In genomic region chr7:9608560-9608959, GRCh38 we compare ENCODE assay signal across 15 cellular contexts.
DNase-seq lines count a peak whose midpoint lies in the region; ATAC-seq and TF ChIP-seq lines count a peak whose summit lies in the region.
"Had no signal": no experiment of that assay in that cellular context is flagged by ENCODE, and none has a peak within 500 bp of the region (broad histone marks: within the 10 kb centered on the region; RNA-seq: fewer than 3 reads in every experiment).

No MANE protein-coding gene starts in this region.

- H3K36me3 Mint-ChIP-seq in T-helper 17 cell (ENCODE audit: low read depth): no peaks in the 10 kb centered on the region
- H3K36me3 Mint-ChIP-seq: CD4-positive, alpha-beta memory T cell had no signal

- H3K27ac ChIP-seq in PC-3 (ENCODE audit: low read length): no peak overlapping the region
- no peak overlapping the region for H3K27ac ChIP-seq in foreskin keratinocyte
- H3K27ac ChIP-seq in left lung: no peak overlapping the region
- H3K27ac ChIP-seq: C4-2B, GM23248 had no signal

- H3K27me3 ChIP-seq in PC-3 (ENCODE audit: low read length): no peaks in the 10 kb centered on the region
- no peaks in the 10 kb centered on the region for H3K27me3 ChIP-seq in foreskin keratinocyte
- no peaks in the 10 kb centered on the region for H3K27me3 ChIP-seq in left lung
- H3K27me3 ChIP-seq: BE2C had no signal

- no peaks in the 10 kb centered on the region for H3K27me3 Mint-ChIP-seq in T-helper 17 cell
- H3K27me3 Mint-ChIP-seq: CD4-positive, alpha-beta memory T cell had no signal

- no peak overlapping the region for H2AFZ ChIP-seq in PC-3 (ENCODE audit: low read length)
- H2AFZ ChIP-seq: GM23248 had no signal

- peak; percentile 46 for DNase-seq in H4 (ENCODE audit: low spot score)
- peak; percentile 9 for DNase-seq in PC-3
- peak; percentile 2 for DNase-seq in astrocyte of the spinal cord (ENCODE audit: low read depth, low spot score)
- DNase-seq in foreskin keratinocyte: peak; percentile 45 to 77
- DNase-seq in T-helper 17 cell: no peak
- DNase-seq in 8988T: no peak
- no peak for DNase-seq in amniotic stem cell (lab: John Stamatoyannopoulos, UW)
- DNase-seq in left lung: no peak
- DNase-seq: BE2C; CD4-positive, alpha-beta memory T cell; DMS79; GM23248; H9 had no signal

- no peak overlapping the region for H3K27ac Mint-ChIP-seq in T-helper 17 cell
- H3K27ac Mint-ChIP-seq: CD4-positive, alpha-beta memory T cell; H9 had no signal

- H3K4me1 Mint-ChIP-seq in T-helper 17 cell: no peaks in the 10 kb centered on the region
- H3K4me1 Mint-ChIP-seq: CD4-positive, alpha-beta memory T cell; H9 had no signal

- H3K4me1 ChIP-seq in PC-3 (ENCODE audit: insufficient read depth, low read length): no peaks in the 10 kb centered on the region
- peaks cover 3% of the 10 kb centered on the region for H3K4me1 ChIP-seq in foreskin keratinocyte
- H3K4me1 ChIP-seq in left lung: no peaks in the 10 kb centered on the region
- H3K4me1 ChIP-seq: BE2C had no signal

- no peaks in the 10 kb centered on the region for H3F3A ChIP-seq in PC-3 (ENCODE audit: low read length, unreplicated experiment)

- POLR2A ChIA-PET in PC-3 (lab: Charles Lee; ENCODE audit: unreplicated experiment): no interaction called here

- H3K4me3 ChIP-seq in PC-3 (ENCODE audit: low read length): no peak overlapping the region
- H3K4me3 ChIP-seq in astrocyte of the spinal cord (ENCODE audit: low read depth, low read length): no peak overlapping the region
- H3K4me3 ChIP-seq in left lung: no peak overlapping the region
- H3K4me3 ChIP-seq: GM23248 had no signal

- CTCF ChIA-PET in PC-3 (lab: Charles Lee): no interaction called here

- no peaks in the 10 kb centered on the region for H3K9me2 ChIP-seq in PC-3 (replicated peaks; ENCODE audit: low read length)

- intact Hi-C loops in PC-3 (cut with micrococcal nuclease) (no loop called here), left lung (cut with DNase I) (no loop called here)

- no peak overlapping the region for H3K4me2 ChIP-seq in PC-3 (ENCODE audit: low read length)

- no peak overlapping the region for H3K9ac ChIP-seq in PC-3 (ENCODE audit: low read length)
- H3K9ac ChIP-seq: GM23248 had no signal

- H3K4me3 Mint-ChIP-seq in T-helper 17 cell: no peak overlapping the region
- H3K4me3 Mint-ChIP-seq: CD4-positive, alpha-beta memory T cell; H9 had no signal

- no peaks in the 10 kb centered on the region for H3K79me2 ChIP-seq in PC-3 (ENCODE audit: low read length)

- H3K9me3 ChIP-seq in PC-3 (ENCODE audit: low read length) (no peaks in the 10 kb centered on the region), T-helper 17 cell (ENCODE audit: control insufficient read depth, low read length, poor library complexity, severe bottlenecking) (no peaks in the 10 kb centered on the region), left lung (no peaks in the 10 kb centered on the region)
- H3K9me3 ChIP-seq: BE2C had no signal

- in situ Hi-C loops in astrocyte of the spinal cord (cut with HindIII; ENCODE audit: low sequenced_read_pairs): no loop called here

- no peaks in the 10 kb centered on the region for H4K20me1 ChIP-seq in PC-3 (ENCODE audit: low read length)

- BruUV-seq in PC-3 (replicated peaks; lab: Mats Ljungman, UMichigan): no TSS peak

- TF ChIP-seq CTCF in PC-3 (conservative IDR thresholded peaks at IDR 0.05; ENCODE audit: low read depth, low read length) (no peak), astrocyte of the spinal cord (IDR thresholded peaks at IDR 0.05; ENCODE audit: low read depth, low read length) (no peak), foreskin keratinocyte (conservative IDR thresholded peaks at IDR 0.05) (no peak), left lung (IDR thresholded peaks at IDR 0.05) (no peak)

- ATAC-seq in PC-3 (peak; percentile 56), foreskin keratinocyte (peak; percentile 48), T-helper 17 cell (no peak), left lung (no peak)
- ATAC-seq: HepG2 had no signal

- H3K36me3 ChIP-seq in PC-3 (ENCODE audit: low read depth, low read length) (no peaks in the 10 kb centered on the region), left lung (no peaks in the 10 kb centered on the region)
- H3K36me3 ChIP-seq: BE2C had no signal

Comparison
In these comparisons a context has a peak if more than half of its experiments do, and no peak if none do; other contexts are left out.
1. DNase-seq: peak in H4 (single experiment), PC-3 (single experiment), astrocyte of the spinal cord (single experiment) and foreskin keratinocyte (2 of 2); none in T-helper 17 cell (0 of 3), 8988T (single experiment), amniotic stem cell (single experiment) and left lung (0 of 2).
2. ATAC-seq: peak in PC-3 (single experiment) and foreskin keratinocyte (single experiment); none in T-helper 17 cell (single experiment) and left lung (single experiment).